Comparison of ENCODE assay signal across 1 cellular context in genomic region chr6:28943557-28944411, GRCh38.
TF ChIP-seq lines count a peak whose summit lies in the region.

No MANE protein-coding gene starts in this region.

TF ChIP-seq in HepG2, 621 proteins besides CTCF, POLR2A, EP300 and RAD21 (continued from another document and continues in another):
- TF ChIP-seq, protein P1, sequence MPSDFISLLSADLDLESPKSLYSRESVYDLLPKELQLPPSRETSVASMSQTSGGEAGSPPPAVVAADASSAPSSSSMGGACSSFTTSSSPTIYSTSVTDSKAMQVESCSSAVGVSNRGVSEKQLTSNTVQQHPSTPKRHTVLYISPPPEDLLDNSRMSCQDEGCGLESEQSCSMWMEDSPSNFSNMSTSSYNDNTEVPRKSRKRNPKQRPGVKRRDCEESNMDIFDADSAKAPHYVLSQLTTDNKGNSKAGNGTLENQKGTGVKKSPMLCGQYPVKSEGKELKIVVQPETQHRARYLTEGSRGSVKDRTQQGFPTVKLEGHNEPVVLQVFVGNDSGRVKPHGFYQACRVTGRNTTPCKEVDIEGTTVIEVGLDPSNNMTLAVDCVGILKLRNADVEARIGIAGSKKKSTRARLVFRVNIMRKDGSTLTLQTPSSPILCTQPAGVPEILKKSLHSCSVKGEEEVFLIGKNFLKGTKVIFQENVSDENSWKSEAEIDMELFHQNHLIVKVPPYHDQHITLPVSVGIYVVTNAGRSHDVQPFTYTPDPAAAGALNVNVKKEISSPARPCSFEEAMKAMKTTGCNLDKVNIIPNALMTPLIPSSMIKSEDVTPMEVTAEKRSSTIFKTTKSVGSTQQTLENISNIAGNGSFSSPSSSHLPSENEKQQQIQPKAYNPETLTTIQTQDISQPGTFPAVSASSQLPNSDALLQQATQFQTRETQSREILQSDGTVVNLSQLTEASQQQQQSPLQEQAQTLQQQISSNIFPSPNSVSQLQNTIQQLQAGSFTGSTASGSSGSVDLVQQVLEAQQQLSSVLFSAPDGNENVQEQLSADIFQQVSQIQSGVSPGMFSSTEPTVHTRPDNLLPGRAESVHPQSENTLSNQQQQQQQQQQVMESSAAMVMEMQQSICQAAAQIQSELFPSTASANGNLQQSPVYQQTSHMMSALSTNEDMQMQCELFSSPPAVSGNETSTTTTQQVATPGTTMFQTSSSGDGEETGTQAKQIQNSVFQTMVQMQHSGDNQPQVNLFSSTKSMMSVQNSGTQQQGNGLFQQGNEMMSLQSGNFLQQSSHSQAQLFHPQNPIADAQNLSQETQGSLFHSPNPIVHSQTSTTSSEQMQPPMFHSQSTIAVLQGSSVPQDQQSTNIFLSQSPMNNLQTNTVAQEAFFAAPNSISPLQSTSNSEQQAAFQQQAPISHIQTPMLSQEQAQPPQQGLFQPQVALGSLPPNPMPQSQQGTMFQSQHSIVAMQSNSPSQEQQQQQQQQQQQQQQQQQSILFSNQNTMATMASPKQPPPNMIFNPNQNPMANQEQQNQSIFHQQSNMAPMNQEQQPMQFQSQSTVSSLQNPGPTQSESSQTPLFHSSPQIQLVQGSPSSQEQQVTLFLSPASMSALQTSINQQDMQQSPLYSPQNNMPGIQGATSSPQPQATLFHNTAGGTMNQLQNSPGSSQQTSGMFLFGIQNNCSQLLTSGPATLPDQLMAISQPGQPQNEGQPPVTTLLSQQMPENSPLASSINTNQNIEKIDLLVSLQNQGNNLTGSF (CRISPR knock-in tag; IDR thresholded peaks at IDR 0.05) = no peak
- TF ChIP-seq GLI4 (CRISPR knock-in tag; IDR thresholded peaks at IDR 0.05; ENCODE audit: borderline replicate concordance) = peak; percentile 36; the same call in 1 of the 2 replicates
- TF ChIP-seq, protein P2, sequence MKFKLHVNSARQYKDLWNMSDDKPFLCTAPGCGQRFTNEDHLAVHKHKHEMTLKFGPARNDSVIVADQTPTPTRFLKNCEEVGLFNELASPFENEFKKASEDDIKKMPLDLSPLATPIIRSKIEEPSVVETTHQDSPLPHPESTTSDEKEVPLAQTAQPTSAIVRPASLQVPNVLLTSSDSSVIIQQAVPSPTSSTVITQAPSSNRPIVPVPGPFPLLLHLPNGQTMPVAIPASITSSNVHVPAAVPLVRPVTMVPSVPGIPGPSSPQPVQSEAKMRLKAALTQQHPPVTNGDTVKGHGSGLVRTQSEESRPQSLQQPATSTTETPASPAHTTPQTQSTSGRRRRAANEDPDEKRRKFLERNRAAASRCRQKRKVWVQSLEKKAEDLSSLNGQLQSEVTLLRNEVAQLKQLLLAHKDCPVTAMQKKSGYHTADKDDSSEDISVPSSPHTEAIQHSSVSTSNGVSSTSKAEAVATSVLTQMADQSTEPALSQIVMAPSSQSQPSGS (CRISPR knock-in tag; IDR thresholded peaks at IDR 0.05) = peak; percentile 33; the same call in 1 of the 2 replicates
- TF ChIP-seq KLF6 (CRISPR knock-in tag; IDR thresholded peaks at IDR 0.05) = peak; percentile 9; the same call in 1 of the 2 replicates
- no peak; the same call in 1 of the 2 replicates for TF ChIP-seq ZNF124 (CRISPR knock-in tag; IDR thresholded peaks at IDR 0.05)
- TF ChIP-seq SAFB2 (CRISPR knock-in tag; IDR thresholded peaks at IDR 0.05; ENCODE audit: borderline replicate concordance, low read depth) = peak; percentile 82; the same call in 1 of the 2 replicates
- no peak for TF ChIP-seq SMARCE1 (IDR thresholded peaks at IDR 0.05; ENCODE audit: borderline replicate concordance)
- TF ChIP-seq MZF1 (CRISPR knock-in tag; IDR thresholded peaks at IDR 0.05; ENCODE audit: borderline replicate concordance) = no peak
- TF ChIP-seq NCOA1 (CRISPR knock-in tag; IDR thresholded peaks at IDR 0.05) = no peak
- peak; percentile 38; the same call in 1 of the 2 replicates for TF ChIP-seq ZNF276 (CRISPR knock-in tag; IDR thresholded peaks at IDR 0.05; ENCODE audit: low read depth)
- no peak for TF ChIP-seq ONECUT2 (CRISPR knock-in tag; IDR thresholded peaks at IDR 0.05)
- peak; percentile 61; the same call in 1 of the 2 replicates for TF ChIP-seq ZNF430 (CRISPR knock-in tag; IDR thresholded peaks at IDR 0.05)
- TF ChIP-seq POGK (CRISPR knock-in tag; conservative IDR thresholded peaks at IDR 0.05) = no peak; the same call in 1 of the 2 replicates
- TF ChIP-seq ISL2 (CRISPR knock-in tag; IDR thresholded peaks at IDR 0.05) = peak; percentile 52
- 0 out of 2 replicates have a peak, but pooled peaks have one; percentile 40 for TF ChIP-seq HIVEP1 (CRISPR knock-in tag; IDR thresholded peaks at IDR 0.05)
- TF ChIP-seq, protein P3, sequence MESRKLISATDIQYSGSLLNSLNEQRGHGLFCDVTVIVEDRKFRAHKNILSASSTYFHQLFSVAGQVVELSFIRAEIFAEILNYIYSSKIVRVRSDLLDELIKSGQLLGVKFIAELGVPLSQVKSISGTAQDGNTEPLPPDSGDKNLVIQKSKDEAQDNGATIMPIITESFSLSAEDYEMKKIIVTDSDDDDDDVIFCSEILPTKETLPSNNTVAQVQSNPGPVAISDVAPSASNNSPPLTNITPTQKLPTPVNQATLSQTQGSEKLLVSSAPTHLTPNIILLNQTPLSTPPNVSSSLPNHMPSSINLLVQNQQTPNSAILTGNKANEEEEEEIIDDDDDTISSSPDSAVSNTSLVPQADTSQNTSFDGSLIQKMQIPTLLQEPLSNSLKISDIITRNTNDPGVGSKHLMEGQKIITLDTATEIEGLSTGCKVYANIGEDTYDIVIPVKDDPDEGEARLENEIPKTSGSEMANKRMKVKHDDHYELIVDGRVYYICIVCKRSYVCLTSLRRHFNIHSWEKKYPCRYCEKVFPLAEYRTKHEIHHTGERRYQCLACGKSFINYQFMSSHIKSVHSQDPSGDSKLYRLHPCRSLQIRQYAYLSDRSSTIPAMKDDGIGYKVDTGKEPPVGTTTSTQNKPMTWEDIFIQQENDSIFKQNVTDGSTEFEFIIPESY (CRISPR knock-in tag; IDR thresholded peaks at IDR 0.05) = 0 out of 2 replicates have a peak, but pooled peaks have one; percentile 5
- no peak for TF ChIP-seq EED (CRISPR knock-in tag; IDR thresholded peaks at IDR 0.05)
- peak; percentile 69; the same call in 1 of the 2 replicates for TF ChIP-seq STAT6 (CRISPR knock-in tag; IDR thresholded peaks at IDR 0.05; ENCODE audit: borderline replicate concordance)
- no peak for TF ChIP-seq JUND (CRISPR knock-in tag; IDR thresholded peaks at IDR 0.05)
- 0 out of 2 replicates have a peak, but pooled peaks have one; percentile 18 for TF ChIP-seq GATA4 (IDR thresholded peaks at IDR 0.05; ENCODE audit: borderline replicate concordance, low read depth)
- no peak for TF ChIP-seq MXD4 (CRISPR knock-in tag; IDR thresholded peaks at IDR 0.05)
- TF ChIP-seq YEATS2 (CRISPR knock-in tag; IDR thresholded peaks at IDR 0.05; ENCODE audit: borderline replicate concordance) = no peak
- TF ChIP-seq POLR2AphosphoS5 (IDR thresholded peaks at IDR 0.05; ENCODE audit: low read depth, low read length) = no peak
- peak; percentile 43 for TF ChIP-seq ZEB1 (IDR thresholded peaks at IDR 0.05; ENCODE audit: insufficient replicate concordance, low read depth)
- TF ChIP-seq HIC2 (CRISPR knock-in tag; IDR thresholded peaks at IDR 0.05; ENCODE audit: low read depth) = no peak
- TF ChIP-seq, protein P4, sequence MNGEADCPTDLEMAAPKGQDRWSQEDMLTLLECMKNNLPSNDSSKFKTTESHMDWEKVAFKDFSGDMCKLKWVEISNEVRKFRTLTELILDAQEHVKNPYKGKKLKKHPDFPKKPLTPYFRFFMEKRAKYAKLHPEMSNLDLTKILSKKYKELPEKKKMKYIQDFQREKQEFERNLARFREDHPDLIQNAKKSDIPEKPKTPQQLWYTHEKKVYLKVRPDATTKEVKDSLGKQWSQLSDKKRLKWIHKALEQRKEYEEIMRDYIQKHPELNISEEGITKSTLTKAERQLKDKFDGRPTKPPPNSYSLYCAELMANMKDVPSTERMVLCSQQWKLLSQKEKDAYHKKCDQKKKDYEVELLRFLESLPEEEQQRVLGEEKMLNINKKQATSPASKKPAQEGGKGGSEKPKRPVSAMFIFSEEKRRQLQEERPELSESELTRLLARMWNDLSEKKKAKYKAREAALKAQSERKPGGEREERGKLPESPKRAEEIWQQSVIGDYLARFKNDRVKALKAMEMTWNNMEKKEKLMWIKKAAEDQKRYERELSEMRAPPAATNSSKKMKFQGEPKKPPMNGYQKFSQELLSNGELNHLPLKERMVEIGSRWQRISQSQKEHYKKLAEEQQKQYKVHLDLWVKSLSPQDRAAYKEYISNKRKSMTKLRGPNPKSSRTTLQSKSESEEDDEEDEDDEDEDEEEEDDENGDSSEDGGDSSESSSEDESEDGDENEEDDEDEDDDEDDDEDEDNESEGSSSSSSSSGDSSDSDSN (CRISPR knock-in tag; IDR thresholded peaks at IDR 0.05) = peak; percentile 71
- TF ChIP-seq HOXA7 (CRISPR knock-in tag; IDR thresholded peaks at IDR 0.05) = no peak
- TF ChIP-seq KLF11 (CRISPR knock-in tag; IDR thresholded peaks at IDR 0.05) = no peak
- TF ChIP-seq XBP1 (CRISPR knock-in tag; IDR thresholded peaks at IDR 0.05) = no peak
- peak; percentile 85 for TF ChIP-seq IRF2 (CRISPR knock-in tag; IDR thresholded peaks at IDR 0.05)
- TF ChIP-seq, protein P5, sequence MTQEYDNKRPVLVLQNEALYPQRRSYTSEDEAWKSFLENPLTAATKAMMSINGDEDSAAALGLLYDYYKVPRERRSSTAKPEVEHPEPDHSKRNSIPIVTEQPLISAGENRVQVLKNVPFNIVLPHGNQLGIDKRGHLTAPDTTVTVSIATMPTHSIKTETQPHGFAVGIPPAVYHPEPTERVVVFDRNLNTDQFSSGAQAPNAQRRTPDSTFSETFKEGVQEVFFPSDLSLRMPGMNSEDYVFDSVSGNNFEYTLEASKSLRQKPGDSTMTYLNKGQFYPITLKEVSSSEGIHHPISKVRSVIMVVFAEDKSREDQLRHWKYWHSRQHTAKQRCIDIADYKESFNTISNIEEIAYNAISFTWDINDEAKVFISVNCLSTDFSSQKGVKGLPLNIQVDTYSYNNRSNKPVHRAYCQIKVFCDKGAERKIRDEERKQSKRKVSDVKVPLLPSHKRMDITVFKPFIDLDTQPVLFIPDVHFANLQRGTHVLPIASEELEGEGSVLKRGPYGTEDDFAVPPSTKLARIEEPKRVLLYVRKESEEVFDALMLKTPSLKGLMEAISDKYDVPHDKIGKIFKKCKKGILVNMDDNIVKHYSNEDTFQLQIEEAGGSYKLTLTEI (CRISPR knock-in tag; conservative IDR thresholded peaks at IDR 0.05) = no peak
- peak; percentile 64 for TF ChIP-seq ZNF18 (CRISPR knock-in tag; IDR thresholded peaks at IDR 0.05; ENCODE audit: insufficient replicate concordance)
